In genomic region chr2:39851251-39851650, GRCh38 we compare ENCODE assay signal across 17 cellular contexts.
DNase-seq lines count a peak whose midpoint lies in the region; ATAC-seq and TF ChIP-seq lines count a peak whose summit lies in the region.
"Had no signal": no experiment of that assay in that cellular context is flagged by ENCODE, and none has a peak within 500 bp of the region (broad histone marks: within the 10 kb centered on the region; RNA-seq: fewer than 3 reads in every experiment).

No MANE protein-coding gene starts in this region.

- peaks cover 16% of the 10 kb centered on the region for H3K4me1 Mint-ChIP-seq in nephron progenitor cell

- no peaks in the 10 kb centered on the region for H4K20me1 ChIP-seq in OCI-LY7 (ENCODE audit: insufficient read depth, low read length)

- CTCF ChIA-PET in OCI-LY7 (lab: Charles Lee; ENCODE audit: unreplicated experiment) = interaction anchor here (0.6 to 1.6 kb wide), 5 partner anchors 12 to 567 kb away, joined by 3 to 5 read pairs (median 4); no protein-coding TSS in a partner anchor

- no peaks in the 10 kb centered on the region for H3K9me3 Mint-ChIP-seq in nephron progenitor cell
- H3K9me3 Mint-ChIP-seq: stimulated activated memory B cell treated with anti-CD40 and anti-IgM and Interleukin-4, amounts not matched to agents 10 μg/mL and 1 μg/mL and 100 μg/mL, for 72 hours had no signal

- DNase-seq in COR-L47 (lab: John Stamatoyannopoulos, UW) (peak; percentile 4), OCI-LY7 (ENCODE audit: low spot score) (no peak), nephron progenitor cell (no peak), NOMO-1 treated with DMSO at 0.1 percent for 48 hours (lab: John Stamatoyannopoulos, UW; ENCODE audit: unreplicated experiment) (no peak), NCI-H2107 (lab: John Stamatoyannopoulos, UW) (no peak)
- DNase-seq in activated CD8-positive, alpha-beta memory T cell treated with anti-CD3 and anti-CD28 coated beads, Interleukin-2, amount 50 U/mL, for 4 hours = no peak
- DNase-seq: activated CD8-positive, alpha-beta T cell treated with anti-CD3 and anti-CD28 coated beads, Interleukin-2, amount 10 ng/mL, durations not matched to agents 7 days and 5 days; activated gamma-delta T cell treated with Interleukin-2 at 50 U/mL for 16 hours; cerebellar nuclear complex; erythroblast; NCI-H446 treated with DMSO at 0.1 percent for 48 hours; stimulated activated CD4-positive, alpha-beta T cell treated with anti-CD3 and anti-CD28 coated beads, Interleukin-2, amount 100 ng/mL, for 48 hours had no signal

- H3K27ac ChIP-seq in OCI-LY7 (ENCODE audit: low read depth, low read length, poor library complexity, severe bottlenecking) = peak overlapping the region; percentile 74
- H3K27ac ChIP-seq: C4-2B, prostate gland had no signal

- POLR2A ChIA-PET in OCI-LY7 (lab: Charles Lee) = interaction anchor here (0.6 to 1.5 kb wide), 2 partner anchors 64 to 657 kb away, joined by 4 to 6 read pairs; no protein-coding TSS in a partner anchor

- peaks cover 51% of the 10 kb centered on the region for H3K4me1 ChIP-seq in OCI-LY7 (ENCODE audit: insufficient read depth, low read length, poor library complexity, severe bottlenecking)
- H3K4me1 ChIP-seq: prostate gland had no signal

- no TSS peak for BruUV-seq in OCI-LY7 (replicated peaks; lab: Mats Ljungman, UMichigan)

- H2AFZ ChIP-seq in OCI-LY7 (ENCODE audit: low read length) = peak overlapping the region; percentile 84

- H3K9me2 ChIP-seq in OCI-LY7 (ENCODE audit: insufficient read depth, low read length) = no peaks in the 10 kb centered on the region

- peak overlapping the region; percentile 68 for H3K4me2 ChIP-seq in OCI-LY7 (ENCODE audit: low read length)

- no peaks in the 10 kb centered on the region for H3K27me3 Mint-ChIP-seq in nephron progenitor cell (ENCODE audit: low read depth, poor library complexity)

- no peaks in the 10 kb centered on the region for H3K36me3 Mint-ChIP-seq in nephron progenitor cell (ENCODE audit: low read depth)
- H3K36me3 Mint-ChIP-seq: stimulated activated memory B cell treated with anti-CD40 and anti-IgM and Interleukin-4, amounts not matched to agents 10 μg/mL and 1 μg/mL and 100 μg/mL, for 72 hours had no signal

- H3K79me2 ChIP-seq in OCI-LY7 (ENCODE audit: insufficient read depth, low read depth, low read length) = no peaks in the 10 kb centered on the region

- no peak overlapping the region for H3K4me3 Mint-ChIP-seq in nephron progenitor cell
- H3K4me3 Mint-ChIP-seq: activated CD8-positive, alpha-beta T cell treated with anti-CD3 and anti-CD28 coated beads, Interleukin-2, amount 10 ng/mL, durations not matched to agents 7 days and 5 days; stimulated activated memory B cell treated with anti-CD40 and anti-IgM and Interleukin-4, amounts not matched to agents 10 μg/mL and 1 μg/mL and 100 μg/mL, for 72 hours had no signal

- H3K9me3 ChIP-seq in OCI-LY7 (ENCODE audit: low read length) = no peaks in the 10 kb centered on the region
- H3K9me3 ChIP-seq: prostate gland had no signal

- peak overlapping the region; percentile 40 for H3K27ac Mint-ChIP-seq in nephron progenitor cell
- H3K27ac Mint-ChIP-seq: activated CD8-positive, alpha-beta T cell treated with anti-CD3 and anti-CD28 coated beads, Interleukin-2, amount 10 ng/mL, durations not matched to agents 7 days and 5 days; stimulated activated memory B cell treated with anti-CD40 and anti-IgM and Interleukin-4, amounts not matched to agents 10 μg/mL and 1 μg/mL and 100 μg/mL, for 72 hours had no signal

- ATAC-seq in HG02642 (IDR thresholded peaks at IDR 0.05; ENCODE audit: poor library complexity, unreplicated experiment) (peak; percentile 12), HG02938 (IDR thresholded peaks at IDR 0.05; ENCODE audit: unreplicated experiment) (no peak)
- ATAC-seq: activated CD8-positive, alpha-beta T cell treated with anti-CD3 and anti-CD28 coated beads, Interleukin-2, amount 10 ng/mL, durations not matched to agents 7 days and 5 days had no signal

- H3K36me3 ChIP-seq in OCI-LY7 (ENCODE audit: insufficient read depth, low read length) = no peaks in the 10 kb centered on the region
- H3K36me3 ChIP-seq: prostate gland had no signal

- H3K4me3 ChIP-seq in OCI-LY7 (ENCODE audit: low read depth, low read length, poor library complexity, severe bottlenecking) = peak overlapping the region; percentile 39
- H3K4me3 ChIP-seq: prostate gland had no signal

- intact Hi-C loops in OCI-LY7 (cut with micrococcal nuclease; ENCODE audit: unreplicated experiment) = loop anchor here (2.0 kb wide), 2 partner anchors 70 to 74 kb away; no protein-coding TSS in a partner anchor

- no peak for TF ChIP-seq CTCF in OCI-LY7 (conservative IDR thresholded peaks at IDR 0.05; ENCODE audit: low read length)
- no peak for TF ChIP-seq CTCF in nephron progenitor cell (IDR thresholded peaks at IDR 0.05)
